In the genomic region with DNA sequence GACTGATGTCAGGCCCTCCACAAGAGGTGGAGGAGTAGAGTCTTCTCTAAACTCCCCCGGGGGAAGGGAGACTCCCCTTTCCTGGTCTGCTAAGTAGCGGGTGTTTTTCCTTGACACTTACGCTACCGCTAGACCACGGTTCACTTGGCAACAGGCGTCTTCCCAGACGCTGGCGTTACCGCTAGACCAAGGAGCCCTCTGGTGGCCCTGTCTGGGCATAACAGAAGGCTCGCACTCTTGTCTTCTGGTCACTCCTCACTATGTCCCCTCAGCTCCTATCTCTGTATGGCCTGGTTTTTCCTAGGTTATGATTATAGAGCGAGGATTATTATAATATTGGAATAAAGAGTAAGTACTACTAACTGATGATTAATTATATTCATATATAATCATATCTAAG, we compare ENCODE assay signal across 10 cellular contexts. TPM values are rescaled to one million over a fixed set of nuclear protein-coding genes. Genes with fewer than 3 reads are reported as not detected.
A peak's percentile ranks its signal among the peaks of the same experiment; 100 is the strongest.
DNase-seq lines count a peak whose midpoint lies in the region; TF ChIP-seq lines count a peak whose summit lies in the region.
"Not testable (repeated sequence)": the region's sequence is repeated elsewhere in the genome, so short reads cannot be mapped to it uniquely, and the experiment has no call there.
"Had no signal": no experiment of that assay in that cellular context is flagged by ENCODE, and none has a peak within 500 bp of the region (broad histone marks: within the 10 kb centered on the region; RNA-seq: fewer than 3 reads in every experiment).

No MANE protein-coding gene starts in this region.

- not testable (repeated sequence) for H4K5ac ChIP-seq in mesendoderm (ENCODE audit: low read length)

- H3K27me3 ChIP-seq in BJ (ENCODE audit: control insufficient read depth, insufficient read depth, low read length); adrenal gland; esophagus squamous epithelium; mesendoderm (ENCODE audit: insufficient read depth, low read length, poor library complexity): not testable (repeated sequence)

- H3K36me3 ChIP-seq in BJ (ENCODE audit: control insufficient read depth, insufficient read depth, low read length); adrenal gland (replicated peaks in 1 of 2); mesendoderm (ENCODE audit: control insufficient read depth, insufficient read depth, low read length): not testable (repeated sequence)
- H3K36me3 ChIP-seq in esophagus squamous epithelium: peaks cover 0 to 25% (median 0%) of the 10 kb centered on the region in 3 donors

- not testable (repeated sequence) for H3K4me3 ChIP-seq in BJ (ENCODE audit: low read depth, low read length); GM12864 (ENCODE audit: low read depth, low read length); adrenal gland; esophagus squamous epithelium; mesendoderm (ENCODE audit: low read length)

- H3K4me1 ChIP-seq in adrenal gland (replicated peaks in 1 of 2); mesendoderm (ENCODE audit: control insufficient read depth, low read depth, low read length): not testable (repeated sequence)
- H3K4me1 ChIP-seq in esophagus squamous epithelium: peaks cover 0 to 12% (median 0%) of the 10 kb centered on the region in 3 donors

- CTCF ChIA-PET in BJ (lab: Yijun Ruan, JAX): interaction anchor here (1.1 to 2.0 kb wide), 5 partner anchors 11 to 224 kb away, joined by 3 to 10 read pairs (median 3); no protein-coding TSS in a partner anchor

- H3K4ac ChIP-seq in mesendoderm (ENCODE audit: low read depth, low read length): not testable (repeated sequence)

- H3K9me3 ChIP-seq in adrenal gland (replicated peaks in 1 of 3): not testable (repeated sequence)
- peaks cover under 1 to 20% (median 20%) of the 10 kb centered on the region in 3 donors for H3K9me3 ChIP-seq in esophagus squamous epithelium

- H3K18ac ChIP-seq in mesendoderm (ENCODE audit: low read length): not testable (repeated sequence)

- intact Hi-C loops in adrenal gland (cut with DNase I): loop anchor here in 1 of 2 donors (10.0 kb wide), 1 partner anchor 227 kb away; no protein-coding TSS in a partner anchor
- intact Hi-C loops in esophagus squamous epithelium (cut with DNase I): not testable (repeated sequence)

- not testable (repeated sequence) for H3K9ac ChIP-seq in mesendoderm (ENCODE audit: low read length)

- H3K4me2 ChIP-seq in mesendoderm (ENCODE audit: low read length): not testable (repeated sequence)

- H3K79me1 ChIP-seq in mesendoderm (ENCODE audit: low read length): not testable (repeated sequence)

- TF ChIP-seq CTCF in BJ (IDR thresholded peaks at IDR 0.05; ENCODE audit: insufficient read depth, low read depth, low read length) (peak; percentile 31), GM12864 (IDR thresholded peaks at IDR 0.05; ENCODE audit: low read depth, low read length, missing control alignments) (peak; percentile 9), adrenal gland (IDR thresholded peaks at IDR 0.05) (peak in 5 of 6 experiments; percentile 30 to 64 (median 53)), esophagus squamous epithelium (IDR thresholded peaks at IDR 0.05) (peak in 4 of 6 experiments; percentile 5 to 43 (median 31))

- not testable (repeated sequence) for TF ChIP-seq POLR2A in adrenal gland (IDR thresholded peaks at IDR 0.05); esophagus squamous epithelium (IDR thresholded peaks at IDR 0.05)

- not testable (repeated sequence) for H3K27ac ChIP-seq in adrenal gland; esophagus squamous epithelium; mesendoderm (ENCODE audit: low read depth, low read length)

- H3K79me2 ChIP-seq in mesendoderm (ENCODE audit: control insufficient read depth, insufficient read depth, low read length): not testable (repeated sequence)

- POLR2A ChIA-PET in BJ (lab: Charles Lee): not testable (repeated sequence)

- H2BK120ac ChIP-seq in mesendoderm (ENCODE audit: low read depth, low read length): not testable (repeated sequence)

- 8 to 25% (median 14%) methylated on average over 1 to 10 of the region's 11 CpGs for WGBS in adrenal gland, 4 donors
- WGBS in esophagus squamous epithelium, 2 donors: 23 to 30% methylated on average over 6 to 11 of the region's 11 CpGs
- WGBS in mesendoderm (ENCODE audit: extremely low coverage, insufficient coverage, low lambda C conversion rate): no CpG with 5 or more reads among the region's 11 CpGs

- H4K8ac ChIP-seq in mesendoderm (ENCODE audit: low read depth, low read length): not testable (repeated sequence)

- H2BK5ac ChIP-seq in mesendoderm (ENCODE audit: low read length): not testable (repeated sequence)

- H3K23ac ChIP-seq in mesendoderm (ENCODE audit: low read length): not testable (repeated sequence)

- not testable (repeated sequence) for H2AK5ac ChIP-seq in mesendoderm (ENCODE audit: low read length)

- H2BK15ac ChIP-seq in mesendoderm (replicated peaks; ENCODE audit: low read depth): not testable (repeated sequence)

- H3K56ac ChIP-seq in mesendoderm (ENCODE audit: low read length): not testable (repeated sequence)

- not testable (repeated sequence) for DNase-seq in BJ (ENCODE audit: low read depth); GM12864 (ENCODE audit: low read depth); esophagus squamous epithelium (lab: John Stamatoyannopoulos, UW)
- DNase-seq in NCI-H82 (lab: John Stamatoyannopoulos, UW) (peak; percentile 56), UCSD-AML1 (lab: John Stamatoyannopoulos, UW; ENCODE audit: unreplicated experiment) (peak; percentile 24), adrenal gland (peak in 3 of 7 donors; percentile 26 to 54 (median 28)), mesendoderm (peak; percentile 24)
- DNase-seq in stimulated activated CD4-positive, alpha-beta T cell treated with anti-CD3 and anti-CD28 coated beads, Interleukin-2, amount 100 ng/mL, for 4 hours (ENCODE audit: low read depth): peak; percentile 9

RNA-seq across cellular contexts. Expression of a gene that starts 5.0 kb away (rescaled TPM):
- not detected in 2 replicates for polyA plus RNA-seq in BJ (2011; rRNA removed)
- polyA minus RNA-seq in BJ (2011; rRNA and poly(A)+ RNA removed): not detected in 2 replicates
- under 1 TPM in 5 of 8 donors, not detected in 3; 0.07 to 0.45 (median 0.14) TPM for total RNA-seq in adrenal gland
- under 1 TPM; 0.03 to 0.18 (median 0.08) TPM for polyA plus RNA-seq in adrenal gland
- total RNA-seq in esophagus squamous epithelium: 1 to 10 TPM in 3 of 4 donors, under 1 TPM in 1; 0.79 to 5.8 (median 2.5) TPM
- polyA plus RNA-seq in mesendoderm (2013, experiment 1 of 2): not detected
- not detected for polyA plus RNA-seq in mesendoderm (2013, experiment 2 of 2)
- total RNA-seq: activated CD4-positive, alpha-beta T cell treated with anti-CD3 and anti-CD28 coated beads for 36 hours; naive thymus-derived CD4-positive, alpha-beta T cell had no signal
- polyA plus RNA-seq: naive thymus-derived CD4-positive, alpha-beta T cell had no signal

RNA-seq across cellular contexts. Expression of a gene that starts 28.6 kb away (rescaled TPM):
- 1.8 and 2.8 TPM in 2 replicates for polyA plus RNA-seq in BJ (2011; rRNA removed)
- 2.0 and 2.6 TPM in 2 replicates for polyA minus RNA-seq in BJ (2011; rRNA and poly(A)+ RNA removed)
- 1 to 10 TPM; 2.6 to 5.7 (median 3.2) TPM for total RNA-seq in adrenal gland
- polyA plus RNA-seq in adrenal gland: 1 to 10 TPM; 2.7 to 3.9 (median 3.4) TPM
- total RNA-seq in esophagus squamous epithelium: 10 to 100 TPM in 2 of 4 donors, 1 to 10 TPM in 2; 7.2 to 13.7 (median 9.8) TPM
- 2.8 TPM for polyA plus RNA-seq in mesendoderm (2013, experiment 1 of 2)
- 2.7 TPM for polyA plus RNA-seq in mesendoderm (2013, experiment 2 of 2)

RNA-seq across cellular contexts. Expression of a gene that starts 30.9 kb away (rescaled TPM):
- 3.0 and 5.0 TPM in 2 replicates for polyA plus RNA-seq in BJ (2011; rRNA removed)
- 3.9 and 5.1 TPM in 2 replicates for polyA minus RNA-seq in BJ (2011; rRNA and poly(A)+ RNA removed)
- total RNA-seq in adrenal gland: 1 to 10 TPM; 2.5 to 7.2 (median 6.0) TPM
- polyA plus RNA-seq in adrenal gland: 1 to 10 TPM; 1.9 to 5.7 (median 3.0) TPM
- total RNA-seq in esophagus squamous epithelium: 1 to 10 TPM; 2.0 to 4.4 (median 2.4) TPM
- polyA plus RNA-seq in mesendoderm (2013, experiment 1 of 2): 1.1 TPM
- polyA plus RNA-seq in mesendoderm (2013, experiment 2 of 2): 1.1 TPM

RNA-seq across cellular contexts. Expression of a gene that starts 52.5 kb away (rescaled TPM):
- polyA plus RNA-seq in BJ (2011; rRNA removed) (2.1 and 2.2 TPM in 2 replicates), adrenal gland (1 to 10 TPM; 2.7 to 6.9 (median 3.3) TPM)
- 2.0 and 3.3 TPM in 2 replicates for polyA minus RNA-seq in BJ (2011; rRNA and poly(A)+ RNA removed)
- total RNA-seq in adrenal gland (1 to 10 TPM; 1.6 to 6.4 (median 3.9) TPM), esophagus squamous epithelium (1 to 10 TPM in 3 of 4 donors, under 1 TPM in 1; 0.70 to 5.1 (median 4.0) TPM)
- 2.2 TPM for polyA plus RNA-seq in mesendoderm (2013, experiment 1 of 2)
- 2.2 TPM for polyA plus RNA-seq in mesendoderm (2013, experiment 2 of 2)
